8 cellular contexts compared by ENCODE assay signal in genomic region chr2:160269803-160270570, GRCh38.
DNase-seq lines count a peak whose midpoint lies in the region; ATAC-seq and TF ChIP-seq lines count a peak whose summit lies in the region.

No MANE protein-coding gene starts in this region.

- H3K9me3 Mint-ChIP-seq in T-helper 1 cell treated with Interleukin-12 subunit alpha and Interleukin-12 subunit beta and Interleukin-4 antibody, amounts not matched to agents 30 μg/mL and 1 μg/mL, for 36 hours: no peaks in the 10 kb centered on the region

- peak overlapping the region; percentile 99 for H3K27ac ChIP-seq in right cardiac atrium (ENCODE audit: low read length)
- H3K27ac ChIP-seq in prostate gland: peak overlapping the region; percentile 80 to 83
- H3K27ac ChIP-seq in upper lobe of right lung: peak overlapping the region; percentile 95

- TF ChIP-seq POLR2A in prostate gland (IDR thresholded peaks at IDR 0.05): peak; percentile 31

- H3K27me3 ChIP-seq in right cardiac atrium (ENCODE audit: control insufficient read depth, insufficient read depth) (no peaks in the 10 kb centered on the region), prostate gland (replicated peaks; ENCODE audit: insufficient read depth) (no peaks in the 10 kb centered on the region), upper lobe of right lung (no peaks in the 10 kb centered on the region)

- peak; percentile 45 to 79 (median 62) for TF ChIP-seq CTCF in prostate gland (IDR thresholded peaks at IDR 0.05)
- TF ChIP-seq CTCF in upper lobe of right lung (IDR thresholded peaks at IDR 0.05): peak; percentile 68

- H3K36me3 ChIP-seq in prostate gland: no peaks in the 10 kb centered on the region
- H3K36me3 ChIP-seq in upper lobe of right lung: peaks cover 25% of the 10 kb centered on the region

- H3K4me3 ChIP-seq in right cardiac atrium (ENCODE audit: low read length): peak overlapping the region; percentile 47
- peak overlapping the region; percentile 26 to 39 for H3K4me3 ChIP-seq in prostate gland
- H3K4me3 ChIP-seq in upper lobe of right lung: peak overlapping the region; percentile 55

- intact Hi-C loops in right cardiac atrium (cut with DNase I) (loop anchor here in 2 of 4 donors (10.0 kb wide), 2 partner anchors 705 to 715 kb away; no protein-coding TSS in a partner anchor), prostate gland (cut with DNase I) (loop anchor here (5.0 kb wide), 2 partner anchors 137 to 222 kb away; partner anchors contain the start of gene RBMS1), upper lobe of right lung (cut with DNase I) (no loop called here)

- 1% methylated on average over 53 of the region's 53 CpGs for WGBS in right cardiac atrium
- WGBS in prostate gland: 1% methylated on average over 53 of the region's 53 CpGs

- peaks cover 34% of the 10 kb centered on the region for H3K4me1 Mint-ChIP-seq in T-helper 1 cell treated with Interleukin-12 subunit alpha and Interleukin-12 subunit beta and Interleukin-4 antibody, amounts not matched to agents 30 μg/mL and 1 μg/mL, for 36 hours (ENCODE audit: low read depth)

- peak overlapping the region; percentile 2 for H3K27ac Mint-ChIP-seq in T-helper 1 cell treated with Interleukin-12 subunit alpha and Interleukin-12 subunit beta and Interleukin-4 antibody, amounts not matched to agents 30 μg/mL and 1 μg/mL, for 36 hours

- peak overlapping the region; percentile 45 for H3K4me3 Mint-ChIP-seq in T-helper 1 cell treated with Interleukin-12 subunit alpha and Interleukin-12 subunit beta and Interleukin-4 antibody, amounts not matched to agents 30 μg/mL and 1 μg/mL, for 36 hours

- peak; percentile 89 for ATAC-seq in GM21737 (IDR thresholded peaks at IDR 0.05; ENCODE audit: unreplicated experiment)
- peak; percentile 92 to 94 for ATAC-seq in right cardiac atrium
- peak; percentile 85 for ATAC-seq in upper lobe of right lung

- H3K9me3 ChIP-seq in right cardiac atrium (ENCODE audit: control insufficient read depth, low read length) (no peaks in the 10 kb centered on the region), prostate gland (no peaks in the 10 kb centered on the region), upper lobe of right lung (no peaks in the 10 kb centered on the region)

- H3K4me1 ChIP-seq in right cardiac atrium (ENCODE audit: control insufficient read depth, insufficient read depth, low read length) (peaks cover 5% of the 10 kb centered on the region), prostate gland (replicated peaks) (no peaks in the 10 kb centered on the region), upper lobe of right lung (peaks cover 25% of the 10 kb centered on the region)

- peak; percentile 62 for DNase-seq in DMS79 treated with DMSO at 0.1 percent for 48 hours (lab: John Stamatoyannopoulos, UW)
- DNase-seq in LoVo (ENCODE audit: low spot score): peak; percentile 75
- DNase-seq in amygdala (lab: John Stamatoyannopoulos, UW): peak in 54 of 56 donors; percentile 13 to 90 (median 56)
- DNase-seq in right cardiac atrium: peak; percentile 89 to 97 (median 95)
- DNase-seq in prostate gland (ENCODE audit: low spot score): peak; percentile 78
- peak; percentile 93 for DNase-seq in upper lobe of right lung

- H3K27me3 Mint-ChIP-seq in T-helper 1 cell treated with Interleukin-12 subunit alpha and Interleukin-12 subunit beta and Interleukin-4 antibody, amounts not matched to agents 30 μg/mL and 1 μg/mL, for 36 hours (ENCODE audit: low read depth): peaks cover 10% of the 10 kb centered on the region

- peaks cover 12% of the 10 kb centered on the region for H3K36me3 Mint-ChIP-seq in T-helper 1 cell treated with Interleukin-12 subunit alpha and Interleukin-12 subunit beta and Interleukin-4 antibody, amounts not matched to agents 30 μg/mL and 1 μg/mL, for 36 hours (ENCODE audit: low read depth)

Comparison
In these comparisons a context has a peak if more than half of its experiments do, and no peak if none do; other contexts are left out.
1. Peak in every context shown above with its lines: DNase-seq, ATAC-seq, H3K4me3 ChIP-seq and H3K27ac ChIP-seq.